Comparison of ENCODE assay signal across 18 cellular contexts in the genomic region with DNA sequence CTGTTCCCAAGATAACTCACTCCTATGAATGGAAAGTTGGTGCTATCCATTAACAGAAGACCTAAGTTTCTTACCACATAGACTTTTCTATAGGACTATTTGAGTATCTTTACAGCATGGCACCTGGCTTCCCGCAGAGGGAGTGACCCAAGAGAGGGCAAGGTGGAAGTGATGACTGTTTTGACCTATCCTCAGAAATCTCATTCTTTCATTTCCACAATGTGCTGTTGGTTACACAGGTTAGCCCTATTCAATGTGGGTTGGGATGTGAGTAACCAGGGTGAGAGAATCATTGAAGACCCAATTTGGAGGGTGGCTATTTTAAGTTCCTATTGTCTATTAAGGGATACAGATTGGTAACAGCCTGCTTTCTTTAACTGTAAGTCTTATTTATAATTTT. TPM values are rescaled to one million over a fixed set of nuclear protein-coding genes. Genes with fewer than 3 reads are reported as not detected.
DNase-seq lines count a peak whose midpoint lies in the region; ATAC-seq and TF ChIP-seq lines count a peak whose summit lies in the region.
"Had no signal": no experiment of that assay in that cellular context is flagged by ENCODE, and none has a peak within 500 bp of the region (broad histone marks: within the 10 kb centered on the region; RNA-seq: fewer than 3 reads in every experiment).

No MANE protein-coding gene starts in this region.

- peaks cover 25% of the 10 kb centered on the region for H3K36me3 Mint-ChIP-seq in activated naive CD8-positive, alpha-beta T cell treated with anti-CD3 and anti-CD28 coated beads, Interleukin-2, amount 50 U/mL, for 24 hours (ENCODE audit: low read depth)
- peaks cover 31% of the 10 kb centered on the region for H3K36me3 Mint-ChIP-seq in activated naive CD8-positive, alpha-beta T cell treated with anti-CD3 and anti-CD28 coated beads for 36 hours
- H3K36me3 Mint-ChIP-seq in CD8-positive, alpha-beta T cell, result peaks cover 45% of the 10 kb centered on the region

- H3K4me1 ChIP-seq in CD8-positive, alpha-beta T cell (ENCODE audit: insufficient read depth, low read length), result peaks cover 12% of the 10 kb centered on the region
- no peaks in the 10 kb centered on the region for H3K4me1 ChIP-seq in upper lobe of left lung
- H3K4me1 ChIP-seq: BE2C, Caco-2 had no signal

- H3K9me3 ChIP-seq in CD8-positive, alpha-beta T cell (ENCODE audit: low read length), result no peaks in the 10 kb centered on the region
- peaks cover 0 to 4% (median 0%) of the 10 kb centered on the region in 4 donors for H3K9me3 ChIP-seq in upper lobe of left lung
- H3K9me3 ChIP-seq: BE2C, Caco-2 had no signal

- no peak for DNase-seq in activated naive CD8-positive, alpha-beta T cell treated with anti-CD3 and anti-CD28 coated beads, Interleukin-2, amount 50 U/mL, for 24 hours
- no peak for DNase-seq in activated naive CD8-positive, alpha-beta T cell treated with anti-CD3 and anti-CD28 coated beads for 36 hours
- no peak for DNase-seq in CD8-positive, alpha-beta T cell
- DNase-seq in OCI-M1 (lab: John Stamatoyannopoulos, UW), result peak; percentile 7
- DNase-seq in upper lobe of left lung, result no peak
- DNase-seq in caudate nucleus (lab: John Stamatoyannopoulos, UW), result no peak
- DNase-seq: 8988T; ACHN; BE2C; C1 segment of cervical spinal cord; Caco-2; Calu3; CD4-positive, alpha-beta memory T cell; CD4-positive, CD25-positive, alpha-beta regulatory T cell; DMS79 treated with DMSO at 0.1 percent for 48 hours; GF-D8 had no signal

- TF ChIP-seq EP300 in upper lobe of left lung (IDR thresholded peaks at IDR 0.05), result no peak

- no peak overlapping the region for H3K27ac Mint-ChIP-seq in activated naive CD8-positive, alpha-beta T cell treated with anti-CD3 and anti-CD28 coated beads, Interleukin-2, amount 50 U/mL, for 24 hours
- H3K27ac Mint-ChIP-seq in activated naive CD8-positive, alpha-beta T cell treated with anti-CD3 and anti-CD28 coated beads for 36 hours, result no peak overlapping the region
- peak overlapping the region; percentile 19 for H3K27ac Mint-ChIP-seq in CD8-positive, alpha-beta T cell
- H3K27ac Mint-ChIP-seq: CD4-positive, CD25-positive, alpha-beta regulatory T cell had no signal

- H3K27me3 ChIP-seq in CD8-positive, alpha-beta T cell (ENCODE audit: insufficient read depth, low read length), result no peaks in the 10 kb centered on the region
- no peaks in the 10 kb centered on the region for H3K27me3 ChIP-seq in upper lobe of left lung
- H3K27me3 ChIP-seq: BE2C, BLaER1 had no signal

- no peak overlapping the region for H3K27ac ChIP-seq in CD8-positive, alpha-beta T cell (ENCODE audit: low read depth, low read length)
- H3K27ac ChIP-seq in upper lobe of left lung (no peak overlapping the region), caudate nucleus (ENCODE audit: low read depth, low read length) (no peak overlapping the region)
- H3K27ac ChIP-seq: BLaER1 had no signal

- TF ChIP-seq CTCF in CD8-positive, alpha-beta T cell (IDR thresholded peaks at IDR 0.05), result no peak
- no peak for TF ChIP-seq CTCF in upper lobe of left lung (IDR thresholded peaks at IDR 0.05)

- no peaks in the 10 kb centered on the region for H3K36me3 ChIP-seq in CD8-positive, alpha-beta T cell (ENCODE audit: insufficient read depth, low read length)
- peaks cover 0 to 6% (median 0%) of the 10 kb centered on the region in 4 donors for H3K36me3 ChIP-seq in upper lobe of left lung
- H3K36me3 ChIP-seq: BE2C had no signal

- intact Hi-C loops in CD8-positive, alpha-beta T cell (cut with DNase I, micrococcal nuclease), result no loop called here

- peaks cover 3% of the 10 kb centered on the region for H3K4me1 Mint-ChIP-seq in activated naive CD8-positive, alpha-beta T cell treated with anti-CD3 and anti-CD28 coated beads, Interleukin-2, amount 50 U/mL, for 24 hours
- H3K4me1 Mint-ChIP-seq in activated naive CD8-positive, alpha-beta T cell treated with anti-CD3 and anti-CD28 coated beads for 36 hours, result peaks cover 9% of the 10 kb centered on the region
- H3K4me1 Mint-ChIP-seq in CD8-positive, alpha-beta T cell (ENCODE audit: low read depth), result peaks cover 12% of the 10 kb centered on the region
- H3K4me1 Mint-ChIP-seq: CD14-positive monocyte had no signal

- peak; percentile 59 for ATAC-seq in activated naive CD8-positive, alpha-beta T cell treated with anti-CD3 and anti-CD28 coated beads, Interleukin-2, amount 50 U/mL, for 24 hours
- ATAC-seq in CD8-positive, alpha-beta T cell, result no peak
- no peak for ATAC-seq in upper lobe of left lung (ENCODE audit: low FRiP score in 2 of 2)

- no peak for TF ChIP-seq POLR2A in upper lobe of left lung (IDR thresholded peaks at IDR 0.05)

- H3K4me3 Mint-ChIP-seq in activated naive CD8-positive, alpha-beta T cell treated with anti-CD3 and anti-CD28 coated beads, Interleukin-2, amount 50 U/mL, for 24 hours, result no peak overlapping the region
- H3K4me3 Mint-ChIP-seq in activated naive CD8-positive, alpha-beta T cell treated with anti-CD3 and anti-CD28 coated beads for 36 hours, result no peak overlapping the region
- no peak overlapping the region for H3K4me3 Mint-ChIP-seq in CD8-positive, alpha-beta T cell
- H3K4me3 Mint-ChIP-seq: CD14-positive monocyte; CD4-positive, alpha-beta memory T cell; CD4-positive, CD25-positive, alpha-beta regulatory T cell had no signal

- H3K4me3 ChIP-seq in CD8-positive, alpha-beta T cell (ENCODE audit: low read depth, low read length), result no peak overlapping the region
- H3K4me3 ChIP-seq in upper lobe of left lung, result no peak overlapping the region
- H3K4me3 ChIP-seq: BLaER1 had no signal

- WGBS in upper lobe of left lung, 2 donors, result 77 to 96% methylated on average over 1 of the region's 1 CpG

- POLR2A ChIA-PET in CD8-positive, alpha-beta T cell (lab: Charles Lee), result no interaction called here

- CTCF ChIA-PET in CD8-positive, alpha-beta T cell (lab: Charles Lee), result no interaction called here

- peaks cover 12% of the 10 kb centered on the region for H3K9me3 Mint-ChIP-seq in activated naive CD8-positive, alpha-beta T cell treated with anti-CD3 and anti-CD28 coated beads, Interleukin-2, amount 50 U/mL, for 24 hours
- H3K9me3 Mint-ChIP-seq in activated naive CD8-positive, alpha-beta T cell treated with anti-CD3 and anti-CD28 coated beads for 36 hours, result peaks cover 5% of the 10 kb centered on the region
- H3K9me3 Mint-ChIP-seq in CD8-positive, alpha-beta T cell, result peaks cover 16% of the 10 kb centered on the region

- no peaks in the 10 kb centered on the region for H3K27me3 Mint-ChIP-seq in activated naive CD8-positive, alpha-beta T cell treated with anti-CD3 and anti-CD28 coated beads, Interleukin-2, amount 50 U/mL, for 24 hours
- no peaks in the 10 kb centered on the region for H3K27me3 Mint-ChIP-seq in activated naive CD8-positive, alpha-beta T cell treated with anti-CD3 and anti-CD28 coated beads for 36 hours
- no peaks in the 10 kb centered on the region for H3K27me3 Mint-ChIP-seq in CD8-positive, alpha-beta T cell (ENCODE audit: low read depth)
- H3K27me3 Mint-ChIP-seq: CD4-positive, alpha-beta memory T cell; CD4-positive, CD25-positive, alpha-beta regulatory T cell had no signal

RNA-seq across cellular contexts. Expression of a gene that starts 38.3 kb away (rescaled TPM):
- 1 to 10 TPM; 2.5 to 2.6 TPM for total RNA-seq in activated naive CD8-positive, alpha-beta T cell treated with anti-CD3 and anti-CD28 coated beads for 36 hours
- under 1 TPM in 1 of 2 experiments, not detected in 1; 0.17 TPM for total RNA-seq in CD8-positive, alpha-beta T cell
- total RNA-seq in upper lobe of left lung, result 10 to 100 TPM; 13.0 to 60.8 (median 28.2) TPM
